ENCODE assay signal across 1 cellular context in the genomic region with DNA sequence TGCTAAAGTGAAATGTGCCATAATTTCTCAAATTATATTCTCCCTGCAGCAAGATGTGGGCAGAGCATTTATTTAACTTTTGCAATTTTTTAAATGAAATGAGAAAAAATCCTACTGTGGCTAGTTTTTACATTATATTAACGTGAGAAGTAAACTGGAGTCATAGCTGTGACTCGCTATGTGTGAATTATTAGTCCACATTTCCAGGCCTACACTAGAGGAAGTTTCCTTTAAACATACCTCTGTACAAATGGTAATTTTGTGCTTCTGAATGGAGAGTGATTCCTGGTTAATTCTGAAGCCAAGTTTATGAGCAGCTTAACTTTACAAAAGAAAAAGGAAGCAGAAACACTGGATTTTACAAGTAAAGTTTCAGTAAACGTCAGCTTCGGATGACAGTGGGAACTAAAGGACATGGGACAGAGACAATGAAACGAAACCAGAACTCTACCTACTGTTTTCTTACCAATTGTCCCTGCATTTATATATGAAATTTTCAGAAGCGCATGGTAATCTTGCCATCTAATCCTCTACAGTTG.
TF ChIP-seq lines count a peak whose summit lies in the region.

No MANE protein-coding gene starts in this region.

TF ChIP-seq in HepG2, 621 proteins besides CTCF, POLR2A, EP300 and RAD21 (continued from another document):
- TF ChIP-seq, protein P1, sequence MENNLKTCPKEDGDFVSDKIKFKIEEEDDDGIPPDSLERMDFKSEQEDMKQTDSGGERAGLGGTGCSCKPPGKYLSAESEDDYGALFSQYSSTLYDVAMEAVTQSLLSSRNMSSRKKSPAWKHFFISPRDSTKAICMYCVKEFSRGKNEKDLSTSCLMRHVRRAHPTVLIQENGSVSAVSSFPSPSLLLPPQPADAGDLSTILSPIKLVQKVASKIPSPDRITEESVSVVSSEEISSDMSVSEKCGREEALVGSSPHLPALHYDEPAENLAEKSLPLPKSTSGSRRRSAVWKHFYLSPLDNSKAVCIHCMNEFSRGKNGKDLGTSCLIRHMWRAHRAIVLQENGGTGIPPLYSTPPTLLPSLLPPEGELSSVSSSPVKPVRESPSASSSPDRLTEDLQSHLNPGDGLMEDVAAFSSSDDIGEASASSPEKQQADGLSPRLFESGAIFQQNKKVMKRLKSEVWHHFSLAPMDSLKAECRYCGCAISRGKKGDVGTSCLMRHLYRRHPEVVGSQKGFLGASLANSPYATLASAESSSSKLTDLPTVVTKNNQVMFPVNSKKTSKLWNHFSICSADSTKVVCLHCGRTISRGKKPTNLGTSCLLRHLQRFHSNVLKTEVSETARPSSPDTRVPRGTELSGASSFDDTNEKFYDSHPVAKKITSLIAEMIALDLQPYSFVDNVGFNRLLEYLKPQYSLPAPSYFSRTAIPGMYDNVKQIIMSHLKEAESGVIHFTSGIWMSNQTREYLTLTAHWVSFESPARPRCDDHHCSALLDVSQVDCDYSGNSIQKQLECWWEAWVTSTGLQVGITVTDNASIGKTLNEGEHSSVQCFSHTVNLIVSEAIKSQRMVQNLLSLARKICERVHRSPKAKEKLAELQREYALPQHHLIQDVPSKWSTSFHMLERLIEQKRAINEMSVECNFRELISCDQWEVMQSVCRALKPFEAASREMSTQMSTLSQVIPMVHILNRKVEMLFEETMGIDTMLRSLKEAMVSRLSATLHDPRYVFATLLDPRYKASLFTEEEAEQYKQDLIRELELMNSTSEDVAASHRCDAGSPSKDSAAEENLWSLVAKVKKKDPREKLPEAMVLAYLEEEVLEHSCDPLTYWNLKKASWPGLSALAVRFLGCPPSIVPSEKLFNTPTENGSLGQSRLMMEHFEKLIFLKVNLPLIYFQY (CRISPR knock-in tag; IDR thresholded peaks at IDR 0.05; ENCODE audit: borderline replicate concordance), result no peak
- TF ChIP-seq PRMT3 (CRISPR knock-in tag; IDR thresholded peaks at IDR 0.05; ENCODE audit: borderline replicate concordance, low read depth) (no peak), ZNF451 (CRISPR knock-in tag; IDR thresholded peaks at IDR 0.05) (no peak), RAD51 (IDR thresholded peaks at IDR 0.05; ENCODE audit: borderline replicate concordance) (no peak)
- TF ChIP-seq, protein P2, sequence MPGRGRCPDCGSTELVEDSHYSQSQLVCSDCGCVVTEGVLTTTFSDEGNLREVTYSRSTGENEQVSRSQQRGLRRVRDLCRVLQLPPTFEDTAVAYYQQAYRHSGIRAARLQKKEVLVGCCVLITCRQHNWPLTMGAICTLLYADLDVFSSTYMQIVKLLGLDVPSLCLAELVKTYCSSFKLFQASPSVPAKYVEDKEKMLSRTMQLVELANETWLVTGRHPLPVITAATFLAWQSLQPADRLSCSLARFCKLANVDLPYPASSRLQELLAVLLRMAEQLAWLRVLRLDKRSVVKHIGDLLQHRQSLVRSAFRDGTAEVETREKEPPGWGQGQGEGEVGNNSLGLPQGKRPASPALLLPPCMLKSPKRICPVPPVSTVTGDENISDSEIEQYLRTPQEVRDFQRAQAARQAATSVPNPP (CRISPR knock-in tag; IDR thresholded peaks at IDR 0.05), result no peak
- TF ChIP-seq, protein P3, sequence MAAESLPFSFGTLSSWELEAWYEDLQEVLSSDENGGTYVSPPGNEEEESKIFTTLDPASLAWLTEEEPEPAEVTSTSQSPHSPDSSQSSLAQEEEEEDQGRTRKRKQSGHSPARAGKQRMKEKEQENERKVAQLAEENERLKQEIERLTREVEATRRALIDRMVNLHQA (CRISPR knock-in tag; IDR thresholded peaks at IDR 0.05), result no peak
